Comparison of ENCODE assay signal across 1 cellular context in the genomic region with DNA sequence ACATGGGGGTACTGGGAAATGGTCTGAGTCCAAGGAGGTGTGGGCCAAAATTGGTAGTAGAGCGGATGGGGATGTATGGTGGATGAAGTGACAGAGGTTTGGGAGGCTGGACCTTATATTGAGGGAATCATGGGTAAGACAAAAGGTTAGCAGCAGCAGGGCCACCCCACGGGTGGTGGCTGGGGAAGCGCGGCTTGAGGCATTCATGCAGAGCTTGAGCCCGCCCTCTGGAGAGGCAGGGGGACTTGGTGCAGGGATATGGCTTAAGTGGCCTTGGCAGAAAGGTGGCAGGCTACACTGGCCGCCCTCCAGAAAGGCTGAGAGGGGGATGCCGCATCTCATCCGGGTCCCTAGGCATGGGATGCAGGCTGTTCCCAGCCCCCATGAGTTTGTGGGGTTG.
TF ChIP-seq lines count a peak whose summit lies in the region.

No MANE protein-coding gene starts in this region.

TF ChIP-seq in IMR-90, 13 proteins besides CTCF, POLR2A, EP300 and RAD21:
- TF ChIP-seq, protein P1, sequence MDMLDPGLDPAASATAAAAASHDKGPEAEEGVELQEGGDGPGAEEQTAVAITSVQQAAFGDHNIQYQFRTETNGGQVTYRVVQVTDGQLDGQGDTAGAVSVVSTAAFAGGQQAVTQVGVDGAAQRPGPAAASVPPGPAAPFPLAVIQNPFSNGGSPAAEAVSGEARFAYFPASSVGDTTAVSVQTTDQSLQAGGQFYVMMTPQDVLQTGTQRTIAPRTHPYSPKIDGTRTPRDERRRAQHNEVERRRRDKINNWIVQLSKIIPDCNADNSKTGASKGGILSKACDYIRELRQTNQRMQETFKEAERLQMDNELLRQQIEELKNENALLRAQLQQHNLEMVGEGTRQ (IDR thresholded peaks at IDR 0.05; ENCODE audit: low read depth, low read length): no peak
- TF ChIP-seq SMC3 (IDR thresholded peaks at IDR 0.05; ENCODE audit: low read depth, low read length) (no peak), RFX5 (IDR thresholded peaks at IDR 0.05; ENCODE audit: low read depth, low read length) (no peak), RCOR1 (IDR thresholded peaks at IDR 0.05; ENCODE audit: insufficient replicate concordance, low read length) (no peak), BHLHE40 (IDR thresholded peaks at IDR 0.05; ENCODE audit: low read depth, low read length) (no peak), MXI1 (IDR thresholded peaks at IDR 0.05; ENCODE audit: borderline replicate concordance, low read depth, low read length) (no peak), NFE2L2 (IDR thresholded peaks at IDR 0.05; ENCODE audit: low read depth, low read length) (no peak), MAZ (IDR thresholded peaks at IDR 0.05; ENCODE audit: borderline replicate concordance, low read depth, low read length) (no peak)
